ENCODE assay signal across 18 cellular contexts in the genomic region with DNA sequence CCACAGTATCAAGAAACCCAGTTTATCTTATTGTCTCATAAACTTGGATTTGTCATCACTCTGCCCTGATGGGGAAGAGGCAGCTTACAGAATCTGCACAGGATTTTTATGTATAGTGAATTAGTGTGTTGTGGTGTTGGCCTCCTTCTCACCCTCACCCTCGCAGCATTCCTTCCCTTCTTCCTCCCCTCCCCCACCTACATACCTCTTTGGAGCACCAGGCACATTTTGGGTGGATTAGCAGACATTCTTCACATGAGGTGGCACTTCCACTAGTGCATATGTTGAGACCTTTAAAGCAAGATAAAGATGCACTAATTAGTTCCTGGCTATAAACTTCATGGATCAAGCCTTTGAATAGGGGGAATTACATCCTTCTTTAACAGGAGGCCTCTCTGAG.
"Had no signal": no experiment of that assay in that cellular context is flagged by ENCODE, and none has a peak within 500 bp of the region (broad histone marks: within the 10 kb centered on the region; RNA-seq: fewer than 3 reads in every experiment).

No MANE protein-coding gene starts in this region.

- H3K4me3 ChIP-seq: coronary artery, transverse colon had no signal

- H3K36me3 Mint-ChIP-seq: natural killer cell treated with Interleukin-12 subunit alpha and Interleukin-12 subunit beta and Interleukin-15 and Interleukin-18, amount 100 ng/mL, for 72 hours; T-cell had no signal

- H3K27me3 ChIP-seq: transverse colon had no signal

- H3K4me1 Mint-ChIP-seq: activated CD4-positive, alpha-beta T cell treated with anti-CD3 and anti-CD28 coated beads, Interleukin-2, amount 10 ng/mL, durations not matched to agents 24 days and 14 days had no signal

- H3K27ac ChIP-seq: transverse colon had no signal

- H3K9me3 ChIP-seq: transverse colon had no signal

- H3K4me3 Mint-ChIP-seq: activated CD4-positive, alpha-beta T cell treated with anti-CD3 and anti-CD28 coated beads, Interleukin-2, amount 10 ng/mL, durations not matched to agents 24 days and 14 days; activated CD8-positive, alpha-beta T cell treated with anti-CD3 and anti-CD28 coated beads for 36 hours; activated T-cell treated with anti-CD3 and anti-CD28 coated beads, Interleukin-2, amount 50 U/mL, for 24 hours; natural killer cell treated with Interleukin-12 subunit alpha and Interleukin-12 subunit beta and Interleukin-15 and Interleukin-18, amount 100 ng/mL, for 72 hours; T-cell had no signal

- ATAC-seq: activated CD8-positive, alpha-beta T cell treated with anti-CD3 and anti-CD28 coated beads for 36 hours; esophagus mucosa; natural killer cell treated with Interleukin-12 subunit alpha and Interleukin-12 subunit beta and Interleukin-15 and Interleukin-18, amount 100 ng/mL, for 72 hours; T-cell had no signal

- DNase-seq: activated CD4-positive, alpha-beta T cell treated with anti-CD3 and anti-CD28 coated beads, Interleukin-2, amount 10 ng/mL, durations not matched to agents 24 days and 14 days; activated CD8-positive, alpha-beta T cell treated with anti-CD3 and anti-CD28 coated beads for 36 hours; activated naive CD4-positive, alpha-beta T cell treated with Interleukin-2 at 50 U/mL for 16 hours; activated T-cell treated with anti-CD3 and anti-CD28 coated beads, Interleukin-2, amount 50 U/mL, for 24 hours; anterior cingulate cortex; occipital lobe; posterior cingulate gyrus; retina; stimulated activated CD4-positive, alpha-beta T cell treated with anti-CD3 and anti-CD28 coated beads, Interleukin-12 subunit alpha, Interleukin-12 subunit beta, amount 100 ng/mL, for 4 hours; stimulated activated CD4-positive, alpha-beta T cell treated with anti-CD3 and anti-CD28 coated beads, Interleukin-2, amount 100 ng/mL, for 24 hours; stimulated activated naive CD4-positive, alpha-beta T cell treated with Interleukin-2 at 50 U/mL for 16 hours; substantia nigra; T-cell; transverse colon had no signal

- H3K27ac Mint-ChIP-seq: activated CD4-positive, alpha-beta T cell treated with anti-CD3 and anti-CD28 coated beads, Interleukin-2, amount 10 ng/mL, durations not matched to agents 24 days and 14 days; activated CD8-positive, alpha-beta T cell treated with anti-CD3 and anti-CD28 coated beads for 36 hours; activated T-cell treated with anti-CD3 and anti-CD28 coated beads, Interleukin-2, amount 50 U/mL, for 24 hours; activated T-helper 2 cell treated with anti-CD3 and anti-CD28 coated beads, Interferon-gamma antibody, Interleukin-2, Interleukin-4, amounts not matched to agents 10 μg/mL and 5 μg/mL and 100 μg/mL, durations not matched to agents 14 hours and 24 hours and 36 hours; natural killer cell treated with Interleukin-12 subunit alpha and Interleukin-12 subunit beta and Interleukin-15 and Interleukin-18, amount 100 ng/mL, for 72 hours; T-cell had no signal

- H3K9me3 Mint-ChIP-seq: activated CD4-positive, alpha-beta T cell treated with anti-CD3 and anti-CD28 coated beads, Interleukin-2, amount 10 ng/mL, durations not matched to agents 24 days and 14 days; activated CD8-positive, alpha-beta T cell treated with anti-CD3 and anti-CD28 coated beads for 36 hours; activated T-cell treated with anti-CD3 and anti-CD28 coated beads, Interleukin-2, amount 50 U/mL, for 24 hours; activated T-helper 2 cell treated with anti-CD3 and anti-CD28 coated beads, Interferon-gamma antibody, Interleukin-2, Interleukin-4, amounts not matched to agents 10 μg/mL and 5 μg/mL and 100 μg/mL, durations not matched to agents 14 hours and 24 hours and 36 hours; natural killer cell treated with Interleukin-12 subunit alpha and Interleukin-12 subunit beta and Interleukin-15 and Interleukin-18, amount 100 ng/mL, for 72 hours; T-cell had no signal
